8 cellular contexts compared by ENCODE assay signal in the genomic region with DNA sequence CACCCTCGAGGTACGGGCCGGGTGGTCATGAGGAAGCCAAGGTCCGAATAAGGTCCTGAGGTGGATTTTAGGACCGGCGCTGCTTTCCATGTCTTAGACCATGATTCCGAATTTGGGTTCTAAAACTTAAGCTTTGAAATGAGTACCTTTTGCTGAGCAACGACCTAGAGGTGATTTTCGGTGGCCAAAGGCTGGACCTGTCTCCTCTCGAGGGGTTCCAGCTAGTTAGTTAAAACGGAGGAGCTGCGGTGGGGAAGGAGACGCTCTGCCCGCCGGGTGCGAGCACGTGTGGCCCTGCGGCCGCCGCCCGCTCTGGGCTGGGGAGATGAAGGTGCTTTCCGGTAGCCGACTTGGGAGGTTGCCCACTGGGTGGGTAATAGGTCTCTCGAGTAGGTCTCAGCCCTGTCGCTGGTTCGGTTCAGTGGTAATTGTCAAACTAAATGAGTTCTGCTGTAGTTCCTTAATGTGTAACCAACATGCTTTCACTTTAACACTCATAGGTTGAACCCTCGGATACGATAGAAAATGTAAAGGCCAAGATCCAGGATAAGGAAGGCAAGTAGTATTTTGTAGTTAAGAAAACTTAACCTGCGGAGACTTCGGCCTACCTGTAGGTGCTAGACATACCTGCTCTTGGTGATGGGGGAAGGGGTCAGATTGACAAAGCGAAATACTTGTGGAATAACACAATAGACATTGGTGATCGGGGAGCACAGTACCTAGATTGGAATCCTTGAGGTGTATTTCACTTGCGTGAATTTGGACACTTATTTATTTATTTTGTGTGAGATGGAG. TPM values are rescaled to one million over a fixed set of nuclear protein-coding genes. Genes with fewer than 3 reads are reported as not detected.
DNase-seq lines count a peak whose midpoint lies in the region; ATAC-seq and TF ChIP-seq lines count a peak whose summit lies in the region.

No MANE protein-coding gene starts in this region.

- peak; percentile 20 for ATAC-seq in HG02870 (IDR thresholded peaks at IDR 0.05; ENCODE audit: unreplicated experiment)
- ATAC-seq in GM21723 (IDR thresholded peaks at IDR 0.05; ENCODE audit: unreplicated experiment): no peak
- ATAC-seq in GM19328 (IDR thresholded peaks at IDR 0.05; ENCODE audit: unreplicated experiment): no peak

- H3K9me3 ChIP-seq in SJCRH30 (replicated peaks) (no peaks in the 10 kb centered on the region), adipocyte (ENCODE audit: control insufficient read depth, low read length) (no peaks in the 10 kb centered on the region), hepatocyte (ENCODE audit: low read depth) (no peaks in the 10 kb centered on the region), skeletal muscle tissue (ENCODE audit: control insufficient read depth in 3 of 3, low read length in 3 of 3) (no peaks in the 10 kb centered on the region)

- in situ Hi-C loops in GM13976 (cut with MboI; ENCODE audit: low sequenced_read_pairs, unreplicated experiment): no loop called here

- no peak for TF ChIP-seq CTCF in GM13976 (IDR thresholded peaks at IDR 0.05; ENCODE audit: borderline replicate concordance, control extremely low read depth, extremely low read depth, insufficient read depth, missing control alignments)
- no peak for TF ChIP-seq CTCF in hepatocyte (IDR thresholded peaks at IDR 0.05; ENCODE audit: poor library complexity)

- peak overlapping the region; percentile 76 for H3K4me3 ChIP-seq in SJCRH30
- H3K4me3 ChIP-seq in adipocyte (ENCODE audit: low read length): peak overlapping the region; percentile 100
- H3K4me3 ChIP-seq in hepatocyte: peak overlapping the region; percentile 78
- peak overlapping the region; percentile 90 to 99 (median 98) for H3K4me3 ChIP-seq in skeletal muscle tissue (ENCODE audit: low read length in 3 of 3)

- H3K27ac ChIP-seq in SJCRH30 (peak overlapping the region; percentile 94), hepatocyte (peak overlapping the region; percentile 97), skeletal muscle tissue (ENCODE audit: low read depth, low read length) (peak overlapping the region; percentile 90)

- peak overlapping the region; percentile 70 for H2AFZ ChIP-seq in hepatocyte

- DNase-seq in GM13976 (ENCODE audit: low spot score): peak; percentile 39
- peak; percentile 33 to 46 for DNase-seq in SJCRH30
- DNase-seq in adipocyte (ENCODE audit: low read depth): peak; percentile 62
- DNase-seq in hepatocyte (ENCODE audit: low spot score): peak; percentile 48

- H3K9ac ChIP-seq in adipocyte (ENCODE audit: low read length) (peak overlapping the region; percentile 100), skeletal muscle tissue (ENCODE audit: low read depth in 1 of 3, low read length in 3 of 3) (peak overlapping the region; percentile 93 to 99 (median 99))

- H3K27me3 ChIP-seq in SJCRH30 (no peaks in the 10 kb centered on the region), adipocyte (replicated peaks; ENCODE audit: control insufficient read depth, insufficient read depth, low read length) (no peaks in the 10 kb centered on the region), hepatocyte (no peaks in the 10 kb centered on the region), skeletal muscle tissue (ENCODE audit: control insufficient read depth in 3 of 3, insufficient read depth in 3 of 3, low read length in 3 of 3) (no peaks in the 10 kb centered on the region)

- WGBS in hepatocyte (ENCODE audit: low lambda C conversion rate, missing lambda C conversion rate): 5% methylated on average over 33 of the region's 33 CpGs

- H3K9me2 ChIP-seq in hepatocyte (replicated peaks; ENCODE audit: insufficient read depth): no peaks in the 10 kb centered on the region

- peaks cover 57% of the 10 kb centered on the region for H3K79me2 ChIP-seq in hepatocyte

- H3K4me2 ChIP-seq in hepatocyte: peak overlapping the region; percentile 91

- H4K20me1 ChIP-seq in hepatocyte (ENCODE audit: insufficient read depth, poor library complexity, severe bottlenecking): peaks cover 13% of the 10 kb centered on the region

- H3K36me3 ChIP-seq in SJCRH30: peaks cover 49% of the 10 kb centered on the region
- H3K36me3 ChIP-seq in adipocyte (ENCODE audit: control insufficient read depth, insufficient read depth, low read length, severe bottlenecking): peaks cover 36% of the 10 kb centered on the region
- no peaks in the 10 kb centered on the region for H3K36me3 ChIP-seq in hepatocyte (replicated peaks; ENCODE audit: insufficient read depth, low read depth)
- H3K36me3 ChIP-seq in skeletal muscle tissue (ENCODE audit: control insufficient read depth in 3 of 3, insufficient read depth in 3 of 3, low read length in 3 of 3): peaks cover 27 to 39% (median 37%) of the 10 kb centered on the region in 3 donors

- H3K4me1 ChIP-seq in SJCRH30 (no peaks in the 10 kb centered on the region; the same call in 1 of the 2 replicates), adipocyte (ENCODE audit: control insufficient read depth, insufficient read depth, low read length) (peaks cover 25% of the 10 kb centered on the region), hepatocyte (ENCODE audit: insufficient read depth) (peaks cover 14% of the 10 kb centered on the region), skeletal muscle tissue (ENCODE audit: control insufficient read depth in 3 of 3, insufficient read depth in 3 of 3, low read length in 3 of 3) (peaks cover 11 to 26% (median 20%) of the 10 kb centered on the region in 3 donors)

RNA-seq across cellular contexts. Expression of a gene that starts 0.6 kb away (rescaled TPM):
- 2,778 and 2,978 TPM in 2 replicates for total RNA-seq in SJCRH30 (2014; rRNA removed; shearing (Covaris generic))
- total RNA-seq in hepatocyte (1,542 and 1,777 TPM in 2 replicates), skeletal muscle tissue (1,291 TPM)
- polyA plus RNA-seq in hepatocyte: 601 and 608 TPM in 2 replicates

RNA-seq across cellular contexts. Expression of a gene that starts 1.0 kb away (rescaled TPM):
- total RNA-seq in SJCRH30 (2014; rRNA removed; shearing (Covaris generic)): 10.5 and 11.3 TPM in 2 replicates
- 7.9 and 21.1 TPM in 2 replicates for total RNA-seq in hepatocyte
- polyA plus RNA-seq in hepatocyte: 7.3 and 10.6 TPM in 2 replicates
- total RNA-seq in skeletal muscle tissue: 20.4 TPM

RNA-seq across cellular contexts. Expression of a gene that starts 36.0 kb away (rescaled TPM):
- 55.0 and 60.5 TPM in 2 replicates for total RNA-seq in SJCRH30 (2014; rRNA removed; shearing (Covaris generic))
- total RNA-seq in hepatocyte: 25.6 and 30.2 TPM in 2 replicates
- polyA plus RNA-seq in hepatocyte: 16.5 and 17.4 TPM in 2 replicates
- total RNA-seq in skeletal muscle tissue: 25.6 TPM
